Comparison of ENCODE assay signal across 25 cellular contexts in the genomic region with DNA sequence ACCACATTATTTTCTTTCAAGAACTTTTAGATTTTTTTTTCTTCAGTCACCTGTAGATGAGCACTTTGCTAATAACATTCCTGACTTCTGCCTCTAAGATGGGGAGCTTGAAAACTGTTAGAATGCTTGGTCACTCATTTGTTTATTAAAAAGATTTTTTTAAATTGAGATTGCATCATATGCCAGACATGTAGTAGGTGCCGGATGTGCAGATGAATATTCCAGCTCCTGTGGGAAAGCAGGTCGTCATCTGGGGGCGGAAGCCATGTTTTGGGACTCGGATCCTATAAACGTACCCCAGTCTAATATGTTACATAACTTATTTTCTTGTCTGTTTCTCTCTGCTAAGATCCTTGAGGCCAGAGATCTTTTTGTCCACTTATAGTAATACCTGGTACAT.
DNase-seq lines count a peak whose midpoint lies in the region; ATAC-seq and TF ChIP-seq lines count a peak whose summit lies in the region.
"Had no signal": no experiment of that assay in that cellular context is flagged by ENCODE, and none has a peak within 500 bp of the region (broad histone marks: within the 10 kb centered on the region; RNA-seq: fewer than 3 reads in every experiment).

No MANE protein-coding gene starts in this region.

- peaks cover 0 to 1% (median 0%) of the 10 kb centered on the region in 7 donors for H3K4me1 Mint-ChIP-seq in naive thymus-derived CD4-positive, alpha-beta T cell

- H2BK12ac ChIP-seq in mesenchymal stem cell (ENCODE audit: low read length in 2 of 2): no peak overlapping the region

- H3K4me2 ChIP-seq in mesenchymal stem cell (ENCODE audit: low read length, poor library complexity, severe bottlenecking): no peak overlapping the region
- H3K4me2 ChIP-seq: BLaER1 treated with 17β-estradiol and CSF1 and Interleukin-3, amounts not matched to agents 10 nM and 100 nM had no signal

- H3K9ac ChIP-seq in mesenchymal stem cell (ENCODE audit: low read length) (no peak overlapping the region), rectal smooth muscle tissue (ENCODE audit: low read length) (no peak overlapping the region)
- H3K9ac ChIP-seq: BLaER1 treated with 17β-estradiol and CSF1 and Interleukin-3, amounts not matched to agents 10 nM and 100 nM had no signal

- WGBS in mesenchymal stem cell: 89% methylated on average over 3 of the region's 5 CpGs

- no peak overlapping the region for H3K18ac ChIP-seq in mesenchymal stem cell (ENCODE audit: low read depth in 1 of 2, low read length in 2 of 2)

- intact Hi-C loops in left cardiac atrium (cut with DNase I) (no loop called here), left lung (cut with DNase I) (no loop called here)
- intact Hi-C loops in naive thymus-derived CD4-positive, alpha-beta T cell (cut with micrococcal nuclease): no loop called here

- H3K27ac ChIP-seq in mesenchymal stem cell (ENCODE audit: low read length, poor library complexity, severe bottlenecking): no peak overlapping the region
- peak overlapping the region; percentile 70 for H3K27ac ChIP-seq in rectal smooth muscle tissue (ENCODE audit: low read depth, low read length)
- H3K27ac ChIP-seq in left lung: no peak overlapping the region
- H3K27ac ChIP-seq in naive thymus-derived CD4-positive, alpha-beta T cell (ENCODE audit: low read depth, low read length): no peak overlapping the region
- H3K27ac ChIP-seq: BLaER1 treated with 17β-estradiol and CSF1 and Interleukin-3, amounts not matched to agents 10 nM and 100 nM; HL-60; RWPE1; SK-N-MC had no signal

- no peak overlapping the region for H2BK120ac ChIP-seq in mesenchymal stem cell (ENCODE audit: low read depth, low read length)

- H3K27me3 ChIP-seq in mesenchymal stem cell (ENCODE audit: control insufficient read depth in 1 of 2, insufficient read depth in 1 of 2, low read length in 2 of 2): no peaks in the 10 kb centered on the region
- no peaks in the 10 kb centered on the region for H3K27me3 ChIP-seq in rectal smooth muscle tissue (ENCODE audit: control insufficient read depth, insufficient read depth, low read length)
- no peaks in the 10 kb centered on the region for H3K27me3 ChIP-seq in left lung
- no peaks in the 10 kb centered on the region for H3K27me3 ChIP-seq in naive thymus-derived CD4-positive, alpha-beta T cell (ENCODE audit: control insufficient read depth in 2 of 2, insufficient read depth in 2 of 2, low read length in 2 of 2)
- H3K27me3 ChIP-seq: BLaER1 treated with 17β-estradiol and CSF1 and Interleukin-3, amounts not matched to agents 10 nM and 100 nM had no signal

- H3K27ac Mint-ChIP-seq in naive thymus-derived CD4-positive, alpha-beta T cell: no peak overlapping the region
- H3K27ac Mint-ChIP-seq: CD8-positive, alpha-beta T cell; HFFc6 had no signal

- peaks cover 3% of the 10 kb centered on the region for H3K4me1 ChIP-seq in mesenchymal stem cell (ENCODE audit: control insufficient read depth, insufficient read depth, low read depth, low read length)
- H3K4me1 ChIP-seq in rectal smooth muscle tissue (ENCODE audit: control insufficient read depth, insufficient read depth, low read length): peaks cover 20% of the 10 kb centered on the region
- H3K4me1 ChIP-seq in left lung: peaks cover 0 to 3% of the 10 kb centered on the region in 2 donors
- no peaks in the 10 kb centered on the region for H3K4me1 ChIP-seq in naive thymus-derived CD4-positive, alpha-beta T cell (ENCODE audit: control insufficient read depth in 2 of 2, insufficient read depth in 2 of 2, low read length in 2 of 2)

- no peak overlapping the region for H4K8ac ChIP-seq in mesenchymal stem cell (ENCODE audit: low read length)

- no peak overlapping the region for H3K4me3 Mint-ChIP-seq in naive thymus-derived CD4-positive, alpha-beta T cell
- H3K4me3 Mint-ChIP-seq: CD8-positive, alpha-beta T cell; HFFc6 had no signal

- H3K36me3 Mint-ChIP-seq in naive thymus-derived CD4-positive, alpha-beta T cell: peaks cover 3 to 33% (median 19%) of the 10 kb centered on the region in 5 donors

- H3K14ac ChIP-seq in mesenchymal stem cell (ENCODE audit: low read length in 2 of 2): no peak overlapping the region

- CTCF ChIA-PET in naive thymus-derived CD4-positive, alpha-beta T cell (lab: Charles Lee): no interaction called here

- no peak overlapping the region for H3K4me3 ChIP-seq in choroid plexus epithelial cell (ENCODE audit: low read depth, low read length)
- no peak overlapping the region for H3K4me3 ChIP-seq in mesenchymal stem cell (ENCODE audit: insufficient read depth in 1 of 2, low read depth in 1 of 2, low read length in 2 of 2)
- no peak overlapping the region for H3K4me3 ChIP-seq in rectal smooth muscle tissue (ENCODE audit: low read length)
- H3K4me3 ChIP-seq in left lung: no peak overlapping the region
- H3K4me3 ChIP-seq in naive thymus-derived CD4-positive, alpha-beta T cell (ENCODE audit: low read length): no peak overlapping the region
- H3K4me3 ChIP-seq: BLaER1 treated with 17β-estradiol and CSF1 and Interleukin-3, amounts not matched to agents 10 nM and 100 nM; SK-N-MC had no signal

- H3K36me3 ChIP-seq in mesenchymal stem cell (ENCODE audit: control insufficient read depth in 1 of 2, insufficient read depth in 2 of 2, low read depth in 1 of 2, low read length in 2 of 2): peaks cover 6 to 63% of the 10 kb centered on the region in 2 experiments
- no peaks in the 10 kb centered on the region for H3K36me3 ChIP-seq in rectal smooth muscle tissue (ENCODE audit: control insufficient read depth, insufficient read depth, low read length)
- peaks cover 0 to 5% of the 10 kb centered on the region in 2 donors for H3K36me3 ChIP-seq in left lung
- no peaks in the 10 kb centered on the region for H3K36me3 ChIP-seq in naive thymus-derived CD4-positive, alpha-beta T cell (ENCODE audit: control insufficient read depth in 2 of 3, insufficient read depth in 3 of 3, low read length in 3 of 3)

- no peak overlapping the region for H2AFZ ChIP-seq in mesenchymal stem cell (ENCODE audit: low read depth, low read length)

- POLR2A ChIA-PET in naive thymus-derived CD4-positive, alpha-beta T cell (lab: Charles Lee): no interaction called here

- TF ChIP-seq CTCF in choroid plexus epithelial cell (conservative IDR thresholded peaks at IDR 0.05; ENCODE audit: low read depth, low read length) (no peak), left lung (IDR thresholded peaks at IDR 0.05) (no peak)

- H3K9me3 ChIP-seq in mesenchymal stem cell (ENCODE audit: control insufficient read depth, low read length): no peaks in the 10 kb centered on the region
- H3K9me3 ChIP-seq in left lung: no peaks in the 10 kb centered on the region
- no peaks in the 10 kb centered on the region for H3K9me3 ChIP-seq in naive thymus-derived CD4-positive, alpha-beta T cell (ENCODE audit: control insufficient read depth in 2 of 3, low read length in 3 of 3)

- peaks cover 12% of the 10 kb centered on the region for H3K79me1 ChIP-seq in mesenchymal stem cell (replicated peaks; ENCODE audit: low read length, poor library complexity, severe bottlenecking)

- peaks cover 0 to 2% (median 0%) of the 10 kb centered on the region in 5 donors for H3K27me3 Mint-ChIP-seq in naive thymus-derived CD4-positive, alpha-beta T cell

- peak; percentile 11 for DNase-seq in HCEC 1CT
- peak; percentile 19 for DNase-seq in choroid plexus epithelial cell (ENCODE audit: low read depth)
- peak; percentile 38 for DNase-seq in mesenchymal stem cell
- no peak for DNase-seq in left cardiac atrium
- no peak for DNase-seq in left lung
- DNase-seq in naive thymus-derived CD4-positive, alpha-beta T cell: no peak
- DNase-seq: 8988T; CD8-positive, alpha-beta T cell; DMS153; HFFc6; KG1; NCI-H1092 treated with DMSO at 0.1 percent for 48 hours; NCI-H1436 treated with DMSO at 0.1 percent for 48 hours; NCI-H2029 treated with DMSO at 0.1 percent for 48 hours; NCI-H226; NCI-H510A treated with DMSO at 0.1 percent for 48 hours; NCI-H748 treated with DMSO at 0.1 percent for 48 hours; NK-92 treated with Interleukin-12 subunit alpha and Interleukin-12 subunit beta, amount 100 ng/mL, for 24 hours; SHP77 treated with DMSO at 0.1 percent for 48 hours had no signal

- no peak overlapping the region for H3K4ac ChIP-seq in mesenchymal stem cell (ENCODE audit: low read depth in 1 of 2, low read length in 2 of 2)

- H2BK15ac ChIP-seq in mesenchymal stem cell (ENCODE audit: low read depth, poor library complexity, severe bottlenecking): no peak overlapping the region

- H2BK5ac ChIP-seq in mesenchymal stem cell (ENCODE audit: low read depth, low read length, poor library complexity, severe bottlenecking): no peak overlapping the region

- H2AK5ac ChIP-seq in mesenchymal stem cell (ENCODE audit: low read length, severe bottlenecking): no peak overlapping the region

- H3K9me3 Mint-ChIP-seq in naive thymus-derived CD4-positive, alpha-beta T cell: peaks cover 0 to 2% (median 0%) of the 10 kb centered on the region in 11 donors
- H3K9me3 Mint-ChIP-seq: HFFc6 had no signal

- H4K91ac ChIP-seq in mesenchymal stem cell (ENCODE audit: low read length): no peak overlapping the region

- ATAC-seq in left cardiac atrium (no peak), left lung (no peak)
- ATAC-seq in naive thymus-derived CD4-positive, alpha-beta T cell: no peak
- ATAC-seq: CD8-positive, alpha-beta T cell; HepG2 had no signal

- H3K23ac ChIP-seq in mesenchymal stem cell (ENCODE audit: low read length in 2 of 2): no peak overlapping the region

Comparison
In these comparisons a context has a peak if more than half of its experiments do, and no peak if none do; other contexts are left out.
1. DNase-seq: peak in HCEC 1CT (single experiment), choroid plexus epithelial cell (single experiment) and mesenchymal stem cell (single experiment); none in left cardiac atrium (single experiment), left lung (0 of 2) and naive thymus-derived CD4-positive, alpha-beta T cell (0 of 9).